ENCODE assay signal across 1 cellular context in genomic region chr15:78739996-78740903, GRCh38.
TF ChIP-seq lines count a peak whose summit lies in the region.

No MANE protein-coding gene starts in this region.

TF ChIP-seq in HepG2, 621 proteins besides CTCF, POLR2A, EP300 and RAD21 (continued from another document):
- TF ChIP-seq, protein P1, sequence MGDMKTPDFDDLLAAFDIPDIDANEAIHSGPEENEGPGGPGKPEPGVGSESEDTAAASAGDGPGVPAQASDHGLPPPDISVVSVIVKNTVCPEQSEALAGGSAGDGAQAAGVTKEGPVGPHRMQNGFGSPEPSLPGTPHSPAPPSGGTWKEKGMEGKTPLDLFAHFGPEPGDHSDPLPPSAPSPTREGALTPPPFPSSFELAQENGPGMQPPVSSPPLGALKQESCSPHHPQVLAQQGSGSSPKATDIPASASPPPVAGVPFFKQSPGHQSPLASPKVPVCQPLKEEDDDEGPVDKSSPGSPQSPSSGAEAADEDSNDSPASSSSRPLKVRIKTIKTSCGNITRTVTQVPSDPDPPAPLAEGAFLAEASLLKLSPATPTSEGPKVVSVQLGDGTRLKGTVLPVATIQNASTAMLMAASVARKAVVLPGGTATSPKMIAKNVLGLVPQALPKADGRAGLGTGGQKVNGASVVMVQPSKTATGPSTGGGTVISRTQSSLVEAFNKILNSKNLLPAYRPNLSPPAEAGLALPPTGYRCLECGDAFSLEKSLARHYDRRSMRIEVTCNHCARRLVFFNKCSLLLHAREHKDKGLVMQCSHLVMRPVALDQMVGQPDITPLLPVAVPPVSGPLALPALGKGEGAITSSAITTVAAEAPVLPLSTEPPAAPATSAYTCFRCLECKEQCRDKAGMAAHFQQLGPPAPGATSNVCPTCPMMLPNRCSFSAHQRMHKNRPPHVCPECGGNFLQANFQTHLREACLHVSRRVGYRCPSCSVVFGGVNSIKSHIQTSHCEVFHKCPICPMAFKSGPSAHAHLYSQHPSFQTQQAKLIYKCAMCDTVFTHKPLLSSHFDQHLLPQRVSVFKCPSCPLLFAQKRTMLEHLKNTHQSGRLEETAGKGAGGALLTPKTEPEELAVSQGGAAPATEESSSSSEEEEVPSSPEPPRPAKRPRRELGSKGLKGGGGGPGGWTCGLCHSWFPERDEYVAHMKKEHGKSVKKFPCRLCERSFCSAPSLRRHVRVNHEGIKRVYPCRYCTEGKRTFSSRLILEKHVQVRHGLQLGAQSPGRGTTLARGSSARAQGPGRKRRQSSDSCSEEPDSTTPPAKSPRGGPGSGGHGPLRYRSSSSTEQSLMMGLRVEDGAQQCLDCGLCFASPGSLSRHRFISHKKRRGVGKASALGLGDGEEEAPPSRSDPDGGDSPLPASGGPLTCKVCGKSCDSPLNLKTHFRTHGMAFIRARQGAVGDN (CRISPR knock-in tag; IDR thresholded peaks at IDR 0.05): peak; percentile 49
- TF ChIP-seq ZNF614 (CRISPR knock-in tag; IDR thresholded peaks at IDR 0.05; ENCODE audit: borderline replicate concordance): no peak
- TF ChIP-seq BCL6 (CRISPR knock-in tag; IDR thresholded peaks at IDR 0.05): no peak
- TF ChIP-seq STAG1 (CRISPR knock-in tag; IDR thresholded peaks at IDR 0.05): peak; percentile 22
- no peak for TF ChIP-seq ZEB1 (IDR thresholded peaks at IDR 0.05; ENCODE audit: insufficient replicate concordance, low read depth)
- TF ChIP-seq PLRG1 (conservative IDR thresholded peaks at IDR 0.05): no peak
- TF ChIP-seq NAIF1 (CRISPR knock-in tag; IDR thresholded peaks at IDR 0.05; ENCODE audit: borderline replicate concordance): no peak
- no peak for TF ChIP-seq NPAS2 (CRISPR knock-in tag; IDR thresholded peaks at IDR 0.05; ENCODE audit: borderline replicate concordance)
- TF ChIP-seq ZFP36 (IDR thresholded peaks at IDR 0.05; ENCODE audit: borderline replicate concordance, low read depth, low read length, partially characterized antibody): no peak
- TF ChIP-seq SP1 (IDR thresholded peaks at IDR 0.05): no peak
- TF ChIP-seq SP1 (CRISPR knock-in tag; IDR thresholded peaks at IDR 0.05): no peak
- no peak for TF ChIP-seq PHB2 (IDR thresholded peaks at IDR 0.05; ENCODE audit: partially characterized antibody)
- TF ChIP-seq, protein P2, sequence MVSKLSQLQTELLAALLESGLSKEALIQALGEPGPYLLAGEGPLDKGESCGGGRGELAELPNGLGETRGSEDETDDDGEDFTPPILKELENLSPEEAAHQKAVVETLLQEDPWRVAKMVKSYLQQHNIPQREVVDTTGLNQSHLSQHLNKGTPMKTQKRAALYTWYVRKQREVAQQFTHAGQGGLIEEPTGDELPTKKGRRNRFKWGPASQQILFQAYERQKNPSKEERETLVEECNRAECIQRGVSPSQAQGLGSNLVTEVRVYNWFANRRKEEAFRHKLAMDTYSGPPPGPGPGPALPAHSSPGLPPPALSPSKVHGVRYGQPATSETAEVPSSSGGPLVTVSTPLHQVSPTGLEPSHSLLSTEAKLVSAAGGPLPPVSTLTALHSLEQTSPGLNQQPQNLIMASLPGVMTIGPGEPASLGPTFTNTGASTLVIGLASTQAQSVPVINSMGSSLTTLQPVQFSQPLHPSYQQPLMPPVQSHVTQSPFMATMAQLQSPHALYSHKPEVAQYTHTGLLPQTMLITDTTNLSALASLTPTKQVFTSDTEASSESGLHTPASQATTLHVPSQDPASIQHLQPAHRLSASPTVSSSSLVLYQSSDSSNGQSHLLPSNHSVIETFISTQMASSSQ (IDR thresholded peaks at IDR 0.05; ENCODE audit: low read depth): no peak
- TF ChIP-seq, protein P2 (CRISPR knock-in tag; IDR thresholded peaks at IDR 0.05; ENCODE audit: borderline replicate concordance): no peak
- no peak for TF ChIP-seq TAF15 (IDR thresholded peaks at IDR 0.05; ENCODE audit: low read depth, low read length, poor library complexity, severe bottlenecking)
- no peak for TF ChIP-seq ARID5B (CRISPR knock-in tag; IDR thresholded peaks at IDR 0.05)
- TF ChIP-seq EEA1 (CRISPR knock-in tag; IDR thresholded peaks at IDR 0.05; ENCODE audit: borderline replicate concordance): no peak
- no peak for TF ChIP-seq MEIS1 (CRISPR knock-in tag; IDR thresholded peaks at IDR 0.05; ENCODE audit: borderline replicate concordance)
- no peak for TF ChIP-seq ZNF335 (CRISPR knock-in tag; IDR thresholded peaks at IDR 0.05)
TF ChIP-seq in HepG2: peak in this region for 4.
